9 cellular contexts compared by ENCODE assay signal in genomic region chr1:9455487-9456237, GRCh38.
DNase-seq lines count a peak whose midpoint lies in the region; ATAC-seq and TF ChIP-seq lines count a peak whose summit lies in the region.
"Had no signal": no experiment of that assay in that cellular context is flagged by ENCODE, and none has a peak within 500 bp of the region (broad histone marks: within the 10 kb centered on the region; RNA-seq: fewer than 3 reads in every experiment).

No MANE protein-coding gene starts in this region.

- DNase-seq in NCI-H1417 (lab: John Stamatoyannopoulos, UW) (peak in 2 of 3 experiments; percentile 31 to 50), NCI-H1417 treated with DMSO at 0.1 percent for 48 hours (lab: John Stamatoyannopoulos, UW) (no peak), NCI-H774 (lab: John Stamatoyannopoulos, UW) (peak; percentile 5), epithelial cell of proximal tubule (ENCODE audit: low read depth) (no peak), naive B cell (peak; percentile 64)
- DNase-seq in activated CD8-positive, alpha-beta memory T cell treated with anti-CD3 and anti-CD28 coated beads, Interleukin-2, amount 50 U/mL, for 1 hour (ENCODE audit: extremely low read depth), result peak; percentile 38
- peak; percentile 51 to 78 for DNase-seq in stimulated activated effector memory CD8-positive, alpha-beta T cell treated with anti-CD3 and anti-CD28 coated beads, Interleukin-12 subunit alpha, Interleukin-12 subunit beta, amount 100 ng/mL, for 72 hours (ENCODE audit: low spot score in 2 of 2)

- no peaks in the 10 kb centered on the region for H3K36me3 Mint-ChIP-seq in naive B cell
- H3K36me3 Mint-ChIP-seq in stimulated activated effector memory CD8-positive, alpha-beta T cell treated with anti-CD3 and anti-CD28 coated beads, Interleukin-12 subunit alpha, Interleukin-12 subunit beta, amount 100 ng/mL, for 72 hours, result no peaks in the 10 kb centered on the region

- no peak overlapping the region for H3K4me3 ChIP-seq in epithelial cell of proximal tubule (ENCODE audit: low read depth, low read length)
- H3K4me3 ChIP-seq: BLaER1 treated with 17β-estradiol and CSF1 and Interleukin-3, amounts not matched to agents 10 nM and 100 nM had no signal

- peak; percentile 84 for TF ChIP-seq CTCF in epithelial cell of proximal tubule (conservative IDR thresholded peaks at IDR 0.05; ENCODE audit: low read depth, low read length)

- peaks cover 0 to 6% (median 5%) of the 10 kb centered on the region in 3 donors for H3K4me1 Mint-ChIP-seq in naive B cell
- H3K4me1 Mint-ChIP-seq in stimulated activated effector memory CD8-positive, alpha-beta T cell treated with anti-CD3 and anti-CD28 coated beads, Interleukin-12 subunit alpha, Interleukin-12 subunit beta, amount 100 ng/mL, for 72 hours, result no peaks in the 10 kb centered on the region

- H3K4me3 Mint-ChIP-seq in naive B cell, result no peak overlapping the region
- H3K4me3 Mint-ChIP-seq in stimulated activated effector memory CD8-positive, alpha-beta T cell treated with anti-CD3 and anti-CD28 coated beads, Interleukin-12 subunit alpha, Interleukin-12 subunit beta, amount 100 ng/mL, for 72 hours, result no peak overlapping the region

- peak overlapping the region in 1 of 6 donors; percentile 76 for H3K27ac Mint-ChIP-seq in naive B cell
- no peak overlapping the region for H3K27ac Mint-ChIP-seq in stimulated activated effector memory CD8-positive, alpha-beta T cell treated with anti-CD3 and anti-CD28 coated beads, Interleukin-12 subunit alpha, Interleukin-12 subunit beta, amount 100 ng/mL, for 72 hours

- H3K27me3 Mint-ChIP-seq in naive B cell, result peaks cover 0 to 5% (median 4%) of the 10 kb centered on the region in 3 donors

- H3K9me3 Mint-ChIP-seq in naive B cell, result no peaks in the 10 kb centered on the region
- H3K9me3 Mint-ChIP-seq in stimulated activated effector memory CD8-positive, alpha-beta T cell treated with anti-CD3 and anti-CD28 coated beads, Interleukin-12 subunit alpha, Interleukin-12 subunit beta, amount 100 ng/mL, for 72 hours, result no peaks in the 10 kb centered on the region

- ATAC-seq in naive B cell (ENCODE audit: low read depth in 2 of 2) (peak; percentile 84 to 85), GM19328 (IDR thresholded peaks at IDR 0.05; ENCODE audit: unreplicated experiment) (no peak)
- ATAC-seq in stimulated activated effector memory CD8-positive, alpha-beta T cell treated with anti-CD3 and anti-CD28 coated beads, Interleukin-12 subunit alpha, Interleukin-12 subunit beta, amount 100 ng/mL, for 72 hours, result peak; percentile 77

Comparison
In these comparisons a context has a peak if more than half of its experiments do, and no peak if none do; other contexts are left out.
1. DNase-seq: peak in NCI-H1417 (2 of 3), NCI-H774 (single experiment), activated CD8-positive, alpha-beta memory T cell treated with anti-CD3 and anti-CD28 coated beads, Interleukin-2, amount 50 U/mL, for 1 hour (single experiment), naive B cell (single experiment) and stimulated activated effector memory CD8-positive, alpha-beta T cell treated with anti-CD3 and anti-CD28 coated beads, Interleukin-12 subunit alpha, Interleukin-12 subunit beta, amount 100 ng/mL, for 72 hours (2 of 2); none in NCI-H1417 treated with DMSO at 0.1 percent for 48 hours (single experiment) and epithelial cell of proximal tubule (single experiment).